Comparison of ENCODE assay signal across 21 cellular contexts in genomic region chr13:113656015-113656588, GRCh38. TPM values are rescaled to one million over a fixed set of nuclear protein-coding genes. Genes with fewer than 3 reads are reported as not detected.
A peak's percentile ranks its signal among the peaks of the same experiment; 100 is the strongest.
DNase-seq lines count a peak whose midpoint lies in the region; ATAC-seq and TF ChIP-seq lines count a peak whose summit lies in the region.
"Had no signal": no experiment of that assay in that cellular context is flagged by ENCODE, and none has a peak within 500 bp of the region (broad histone marks: within the 10 kb centered on the region; RNA-seq: fewer than 3 reads in every experiment).

No MANE protein-coding gene starts in this region.

- ATAC-seq in Right ventricle myocardium superior (ENCODE audit: poor library complexity) = no peak
- no peak for ATAC-seq in left cardiac atrium
- ATAC-seq: effector memory CD8-positive, alpha-beta T cell; gastroesophageal sphincter; stimulated activated effector memory CD8-positive, alpha-beta T cell treated with anti-CD3 and anti-CD28 coated beads, Interleukin-12 subunit alpha, Interleukin-12 subunit beta, amount 100 ng/mL, for 72 hours had no signal

- H4K20me1 ChIP-seq in osteoblast (ENCODE audit: insufficient read depth, low read length) = no peaks in the 10 kb centered on the region

- H3K9me3 ChIP-seq in left ventricle myocardium inferior (replicated peaks) (peaks cover 10% of the 10 kb centered on the region), osteoblast (ENCODE audit: low read depth, low read length) (no peaks in the 10 kb centered on the region), uterus (no peaks in the 10 kb centered on the region)

- no peak overlapping the region for H3K27ac Mint-ChIP-seq in MCF 10A (ENCODE audit: low read depth, unreplicated experiment)
- H3K27ac Mint-ChIP-seq: activated CD4-positive, alpha-beta T cell treated with anti-CD3 and anti-CD28 coated beads, Interleukin-2, amount 10 ng/mL, durations not matched to agents 7 days and 5 days; activated naive CD8-positive, alpha-beta T cell; CD4-positive, alpha-beta T cell; stimulated activated effector memory CD8-positive, alpha-beta T cell treated with anti-CD3 and anti-CD28 coated beads, Interleukin-12 subunit alpha, Interleukin-12 subunit beta, amount 100 ng/mL, for 72 hours had no signal

- H3K4me2 ChIP-seq in osteoblast (ENCODE audit: insufficient read depth, low read length) = no peak overlapping the region

- TF ChIP-seq POLR2A in uterus (IDR thresholded peaks at IDR 0.05) = no peak

- intact Hi-C loops in Right ventricle myocardium superior (cut with DNase I) = no loop called here
- intact Hi-C loops in left cardiac atrium (cut with DNase I) = no loop called here
- intact Hi-C loops in left ventricle myocardium inferior (cut with micrococcal nuclease) = no loop called here
- intact Hi-C loops in uterus (cut with DNase I; ENCODE audit: low total_unique reads) = no loop called here
- intact Hi-C loops in MCF 10A (cut with micrococcal nuclease) = no loop called here

- BruUV-seq in MCF 10A (replicated peaks; lab: Mats Ljungman, UMichigan) = no TSS peak

- H2AFZ ChIP-seq in osteoblast (ENCODE audit: low read length) = no peak overlapping the region

- POLR2A ChIA-PET in MCF 10A (lab: Yijun Ruan, JAX) = no interaction called here

- CTCF ChIA-PET in MCF 10A (lab: Yijun Ruan, JAX) = interaction anchor here (0.5 to 0.6 kb wide), 2 partner anchors 479 to 953 kb away, joined by 3 read pairs; no protein-coding TSS in a partner anchor

- TF ChIP-seq CTCF in left ventricle myocardium inferior (IDR thresholded peaks at IDR 0.05; ENCODE audit: borderline replicate concordance) (no peak), osteoblast (IDR thresholded peaks at IDR 0.05; ENCODE audit: extremely low read depth, low read depth, low read length) (no peak), uterus (IDR thresholded peaks at IDR 0.05) (no peak), MCF 10A (IDR thresholded peaks at IDR 0.05; ENCODE audit: unreplicated experiment) (no peak)

- H3K79me2 ChIP-seq in osteoblast (ENCODE audit: insufficient read depth, low read length) = no peaks in the 10 kb centered on the region

- no peak overlapping the region for H3K4me3 Mint-ChIP-seq in MCF 10A (ENCODE audit: unreplicated experiment)
- H3K4me3 Mint-ChIP-seq: activated CD4-positive, alpha-beta T cell treated with anti-CD3 and anti-CD28 coated beads, Interleukin-2, amount 10 ng/mL, durations not matched to agents 7 days and 5 days; activated naive CD8-positive, alpha-beta T cell; CD4-positive, alpha-beta T cell; effector memory CD8-positive, alpha-beta T cell; stimulated activated effector memory CD8-positive, alpha-beta T cell treated with anti-CD3 and anti-CD28 coated beads, Interleukin-12 subunit alpha, Interleukin-12 subunit beta, amount 100 ng/mL, for 72 hours had no signal

- H3K27ac ChIP-seq in left ventricle myocardium inferior (replicated peaks) = no peak overlapping the region
- no peak overlapping the region for H3K27ac ChIP-seq in osteoblast (ENCODE audit: low read depth, low read length)
- no peak overlapping the region for H3K27ac ChIP-seq in uterus
- H3K27ac ChIP-seq: esophagus squamous epithelium, gastroesophageal sphincter, thoracic aorta had no signal

- H3K4me1 Mint-ChIP-seq in MCF 10A (ENCODE audit: insufficient read depth, unreplicated experiment) = no peaks in the 10 kb centered on the region
- H3K4me1 Mint-ChIP-seq: activated CD4-positive, alpha-beta T cell treated with anti-CD3 and anti-CD28 coated beads, Interleukin-2, amount 10 ng/mL, durations not matched to agents 7 days and 5 days had no signal

- no peaks in the 10 kb centered on the region for H3K36me3 Mint-ChIP-seq in MCF 10A (ENCODE audit: insufficient read depth, unreplicated experiment)
- H3K36me3 Mint-ChIP-seq: stimulated activated effector memory CD8-positive, alpha-beta T cell treated with anti-CD3 and anti-CD28 coated beads, Interleukin-12 subunit alpha, Interleukin-12 subunit beta, amount 100 ng/mL, for 72 hours had no signal

- H3K9me3 Mint-ChIP-seq in MCF 10A (ENCODE audit: unreplicated experiment) = peaks cover 7% of the 10 kb centered on the region

- H3K27me3 Mint-ChIP-seq in MCF 10A (ENCODE audit: insufficient read depth, unreplicated experiment) = peaks cover 14% of the 10 kb centered on the region
- H3K27me3 Mint-ChIP-seq: activated naive CD8-positive, alpha-beta T cell; CD4-positive, alpha-beta T cell had no signal

- H3K27me3 ChIP-seq in left ventricle myocardium inferior (ENCODE audit: low read depth) = peaks cover 16% of the 10 kb centered on the region
- peaks cover 22% of the 10 kb centered on the region for H3K27me3 ChIP-seq in osteoblast (ENCODE audit: insufficient read depth, low read length)
- no peaks in the 10 kb centered on the region for H3K27me3 ChIP-seq in uterus
- H3K27me3 ChIP-seq: gastroesophageal sphincter had no signal

- H3K36me3 ChIP-seq in left ventricle myocardium inferior (no peaks in the 10 kb centered on the region), osteoblast (ENCODE audit: insufficient read depth, low read length) (no peaks in the 10 kb centered on the region), uterus (no peaks in the 10 kb centered on the region)
- H3K36me3 ChIP-seq: esophagus squamous epithelium, gastroesophageal sphincter, thoracic aorta had no signal

- DNase-seq in Right ventricle myocardium superior = peak; percentile 34
- DNase-seq in left cardiac atrium = no peak
- DNase-seq in left ventricle myocardium inferior = peak; percentile 9
- DNase-seq in osteoblast (ENCODE audit: insufficient read length, low spot score, missing footprints) = peak; percentile 39
- peak; percentile 8 for DNase-seq in uterus
- DNase-seq in activated CD4-positive, alpha-beta T cell treated with anti-CD3 and anti-CD28 coated beads for 1 hour = no peak
- DNase-seq in MCF 10A (ENCODE audit: unreplicated experiment) = no peak
- no peak for DNase-seq in NCI-H524 (lab: John Stamatoyannopoulos, UW)
- DNase-seq: activated CD4-positive, alpha-beta T cell treated with anti-CD3 and anti-CD28 coated beads, Interleukin-2, amount 10 ng/mL, durations not matched to agents 7 days and 5 days; DMS 273 treated with DMSO at 0.1 percent for 48 hours; effector memory CD8-positive, alpha-beta T cell; esophagus squamous epithelium; NCI-H1092 treated with DMSO at 0.1 percent for 48 hours; NCI-H526 had no signal

- H3K4me3 ChIP-seq in left ventricle myocardium inferior (no peak overlapping the region), osteoblast (ENCODE audit: insufficient read depth, low read length) (no peak overlapping the region), uterus (no peak overlapping the region)
- H3K4me3 ChIP-seq: esophagus squamous epithelium, gastroesophageal sphincter, thoracic aorta had no signal

- H3K4me1 ChIP-seq in left ventricle myocardium inferior = no peaks in the 10 kb centered on the region
- no peaks in the 10 kb centered on the region for H3K4me1 ChIP-seq in osteoblast (ENCODE audit: insufficient read depth, low read length)
- no peaks in the 10 kb centered on the region for H3K4me1 ChIP-seq in uterus

RNA-seq across cellular contexts. Expression of gene ATP4B, which starts 1.9 kb away (rescaled TPM):
- not detected for total RNA-seq in Right ventricle myocardium superior
- not detected for total RNA-seq in left cardiac atrium
- not detected for total RNA-seq in left ventricle myocardium inferior
- not detected in 2 replicates for total RNA-seq in osteoblast
- total RNA-seq in uterus = under 1 TPM in 1 of 4 donors, not detected in 3; 0.28 TPM
- not detected in 2 replicates for total RNA-seq in MCF 10A (2022)
- total RNA-seq: activated CD4-positive, alpha-beta T cell treated with anti-CD3 and anti-CD28 coated beads, Interleukin-2, amount 10 ng/mL, durations not matched to agents 7 days and 5 days; CD4-positive, alpha-beta T cell; esophagus squamous epithelium; gastroesophageal sphincter; left colon; LHCN-M2 had no signal

RNA-seq across cellular contexts. Expression of gene GRK1, which starts 10.9 kb away (rescaled TPM):
- total RNA-seq in Right ventricle myocardium superior (0.13 TPM), left cardiac atrium (under 1 TPM; 0.13 to 0.44 TPM), left ventricle myocardium inferior (0.85 TPM), osteoblast (not detected in 2 replicates), uterus (under 1 TPM in 2 of 4 donors, not detected in 2; 0.07 to 0.12 TPM), MCF 10A (2022) (not detected in 2 replicates)
- total RNA-seq: CD4-positive, alpha-beta T cell; esophagus squamous epithelium; LHCN-M2; thoracic aorta had no signal

Comparison
In these comparisons a context has a peak if more than half of its experiments do, and no peak if none do; other contexts are left out.
1. DNase-seq: peak in Right ventricle myocardium superior (single experiment), left ventricle myocardium inferior (single experiment), osteoblast (single experiment) and uterus (2 of 2); none in left cardiac atrium (single experiment), activated CD4-positive, alpha-beta T cell treated with anti-CD3 and anti-CD28 coated beads for 1 hour (single experiment), MCF 10A (single experiment) and NCI-H524 (0 of 2).